Comparison of ENCODE assay signal across 12 cellular contexts in the genomic region with DNA sequence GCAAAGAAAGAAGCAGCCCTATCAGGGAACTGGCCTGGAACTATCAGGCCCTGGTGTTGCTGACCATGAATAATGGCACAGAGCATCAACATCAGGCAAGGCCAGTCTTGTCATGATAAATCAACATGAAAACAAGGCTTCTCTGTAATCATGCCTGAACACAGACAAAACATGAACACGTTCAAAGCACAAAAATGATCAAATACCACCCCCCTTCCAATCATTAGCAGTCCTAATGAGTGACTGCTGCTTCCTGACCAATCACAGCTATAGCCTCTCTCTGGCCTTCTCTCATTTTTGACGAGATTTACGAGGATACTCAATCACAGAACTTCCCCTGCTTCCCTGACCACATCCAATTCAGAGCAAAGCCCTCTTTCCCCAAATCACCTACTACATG. TPM values are rescaled to one million over a fixed set of nuclear protein-coding genes. Genes with fewer than 3 reads are reported as not detected.
A peak's percentile ranks its signal among the peaks of the same experiment; 100 is the strongest.
DNase-seq lines count a peak whose midpoint lies in the region; ATAC-seq and TF ChIP-seq lines count a peak whose summit lies in the region.
"Had no signal": no experiment of that assay in that cellular context is flagged by ENCODE, and none has a peak within 500 bp of the region (broad histone marks: within the 10 kb centered on the region; RNA-seq: fewer than 3 reads in every experiment).

No MANE protein-coding gene starts in this region.

- DNase-seq in stimulated activated naive CD8-positive, alpha-beta T cell treated with anti-CD3 and anti-CD28 coated beads, Interleukin-15, Interleukin-2, amounts not matched to agents 100 U/mL and 50 U/mL, for 24 hours, result no peak
- DNase-seq in chondrocyte (ENCODE audit: low spot score) (no peak), cardiac septum (ENCODE audit: low spot score) (no peak), NCI-H2029 (lab: John Stamatoyannopoulos, UW) (no peak)
- DNase-seq: amniotic stem cell; effector CD8-positive, alpha-beta T cell; GF-D8; NCI-H2081 treated with DMSO at 0.1 percent for 48 hours had no signal

- ATAC-seq in stimulated activated naive CD8-positive, alpha-beta T cell treated with anti-CD3 and anti-CD28 coated beads, Interleukin-15, Interleukin-2, amounts not matched to agents 100 U/mL and 50 U/mL, for 24 hours, result no peak
- peak; percentile 7 for ATAC-seq in HG03342 (IDR thresholded peaks at IDR 0.05; ENCODE audit: unreplicated experiment)
- no peak for ATAC-seq in GM21619 (IDR thresholded peaks at IDR 0.05; ENCODE audit: unreplicated experiment)
- ATAC-seq in GM19023 (IDR thresholded peaks at IDR 0.05; ENCODE audit: unreplicated experiment), result no peak

- H3K27ac Mint-ChIP-seq in stimulated activated naive CD8-positive, alpha-beta T cell treated with anti-CD3 and anti-CD28 coated beads, Interleukin-15, Interleukin-2, amounts not matched to agents 100 ng/mL and 50 ng/mL, for 24 hours, result peak overlapping the region; percentile 74
- H3K27ac Mint-ChIP-seq in chondrocyte (ENCODE audit: unreplicated experiment), result peak overlapping the region; percentile 0

- peaks cover 61% of the 10 kb centered on the region for H3K27me3 Mint-ChIP-seq in stimulated activated naive CD8-positive, alpha-beta T cell treated with anti-CD3 and anti-CD28 coated beads, Interleukin-15, Interleukin-2, amounts not matched to agents 100 ng/mL and 50 ng/mL, for 24 hours
- H3K27me3 Mint-ChIP-seq in chondrocyte (ENCODE audit: low read depth), result no peaks in the 10 kb centered on the region

- TF ChIP-seq CTCF in chondrocyte (IDR thresholded peaks at IDR 0.05), result no peak

- no peaks in the 10 kb centered on the region for H3K9me3 Mint-ChIP-seq in stimulated activated naive CD8-positive, alpha-beta T cell treated with anti-CD3 and anti-CD28 coated beads, Interleukin-15, Interleukin-2, amounts not matched to agents 100 ng/mL and 50 ng/mL, for 24 hours
- H3K9me3 Mint-ChIP-seq in chondrocyte (ENCODE audit: low read depth), result no peaks in the 10 kb centered on the region

- peak overlapping the region; percentile 83 for H3K4me3 Mint-ChIP-seq in stimulated activated naive CD8-positive, alpha-beta T cell treated with anti-CD3 and anti-CD28 coated beads, Interleukin-15, Interleukin-2, amounts not matched to agents 100 ng/mL and 50 ng/mL, for 24 hours
- no peak overlapping the region for H3K4me3 Mint-ChIP-seq in chondrocyte (ENCODE audit: unreplicated experiment)

- H3K4me1 Mint-ChIP-seq in stimulated activated naive CD8-positive, alpha-beta T cell treated with anti-CD3 and anti-CD28 coated beads, Interleukin-15, Interleukin-2, amounts not matched to agents 100 ng/mL and 50 ng/mL, for 24 hours (ENCODE audit: low read depth), result peaks cover 33% of the 10 kb centered on the region
- peaks cover 35% of the 10 kb centered on the region for H3K4me1 Mint-ChIP-seq in chondrocyte (ENCODE audit: low read depth)

- H3K36me3 Mint-ChIP-seq in stimulated activated naive CD8-positive, alpha-beta T cell treated with anti-CD3 and anti-CD28 coated beads, Interleukin-15, Interleukin-2, amounts not matched to agents 100 ng/mL and 50 ng/mL, for 24 hours (ENCODE audit: low read depth), result no peaks in the 10 kb centered on the region
- H3K36me3 Mint-ChIP-seq in chondrocyte (ENCODE audit: low read depth), result no peaks in the 10 kb centered on the region

- intact Hi-C loops in cardiac septum (cut with DNase I), result no loop called here

RNA-seq across cellular contexts. Expression of gene GSDME, which starts 2.2 kb away (rescaled TPM):
- total RNA-seq in chondrocyte, result 19.8 to 23.9 TPM (median 23.6 TPM) in 3 replicates
- 7.5 TPM for total RNA-seq in cardiac septum
